In genomic region chr18:6881034-6881800, GRCh38 we compare ENCODE assay signal across 25 cellular contexts.
A peak's percentile ranks its signal among the peaks of the same experiment; 100 is the strongest.
DNase-seq lines count a peak whose midpoint lies in the region; ATAC-seq, FAIRE-seq and TF ChIP-seq lines count a peak whose summit lies in the region.
"Had no signal": no experiment of that assay in that cellular context is flagged by ENCODE, and none has a peak within 500 bp of the region (broad histone marks: within the 10 kb centered on the region; RNA-seq: fewer than 3 reads in every experiment).

No MANE protein-coding gene starts in this region.

- no peak for TF ChIP-seq POLR2A in H54 (IDR thresholded peaks at IDR 0.05; ENCODE audit: low read depth, low read length)

- WGBS in hepatocyte (ENCODE audit: low lambda C conversion rate, missing lambda C conversion rate): 54% methylated on average over 6 of the region's 6 CpGs

- H3K4me1 Mint-ChIP-seq in chondrocyte (ENCODE audit: low read depth): peaks cover 53% of the 10 kb centered on the region
- H3K4me1 Mint-ChIP-seq: activated CD8-positive, alpha-beta memory T cell treated with anti-CD3 and anti-CD28 coated beads, Interleukin-2, amount 10 ng/mL, durations not matched to agents 7 days and 5 days; memory B cell; stimulated activated naive B cell treated with anti-CD40 and anti-IgM and Interleukin-4, amounts not matched to agents 10 μg/mL and 1 μg/mL and 100 μg/mL, for 72 hours had no signal

- H3K27ac Mint-ChIP-seq in chondrocyte (ENCODE audit: unreplicated experiment): peak overlapping the region; percentile 53
- H3K27ac Mint-ChIP-seq: activated CD8-positive, alpha-beta memory T cell treated with anti-CD3 and anti-CD28 coated beads, Interleukin-2, amount 10 ng/mL, durations not matched to agents 7 days and 5 days; dendritic cell treated with granulocyte-macrophage colony-stimulating factor and Interleukin-4, amounts not matched to agents 40 ng/mL and 50 ng/mL, for 4 days; memory B cell; stimulated activated naive B cell treated with anti-CD40 and anti-IgM and Interleukin-4, amounts not matched to agents 10 μg/mL and 1 μg/mL and 100 μg/mL, for 72 hours; T-helper 2 cell treated with Interferon-gamma antibody and Interleukin-4, amounts not matched to agents 5 μg/mL and 100 μg/mL, for 36 hours had no signal

- peak overlapping the region; percentile 7 for H3K4me2 ChIP-seq in hepatocyte

- no peaks in the 10 kb centered on the region for H3K9me2 ChIP-seq in hepatocyte (replicated peaks; ENCODE audit: insufficient read depth)

- no peaks in the 10 kb centered on the region for H3K36me3 ChIP-seq in hepatocyte (replicated peaks; ENCODE audit: insufficient read depth, low read depth)
- H3K36me3 ChIP-seq: ascending aorta, BE2C had no signal

- H3K9me3 Mint-ChIP-seq in chondrocyte (ENCODE audit: low read depth): no peaks in the 10 kb centered on the region
- H3K9me3 Mint-ChIP-seq: dendritic cell treated with granulocyte-macrophage colony-stimulating factor and Interleukin-4, amounts not matched to agents 40 ng/mL and 50 ng/mL, for 4 days; T-helper 2 cell treated with Interferon-gamma antibody and Interleukin-4, amounts not matched to agents 5 μg/mL and 100 μg/mL, for 36 hours had no signal

- peaks cover 4% of the 10 kb centered on the region for H3K36me3 Mint-ChIP-seq in chondrocyte (ENCODE audit: low read depth)
- H3K36me3 Mint-ChIP-seq: activated CD8-positive, alpha-beta memory T cell treated with anti-CD3 and anti-CD28 coated beads, Interleukin-2, amount 10 ng/mL, durations not matched to agents 7 days and 5 days; memory B cell; stimulated activated naive B cell treated with anti-CD40 and anti-IgM and Interleukin-4, amounts not matched to agents 10 μg/mL and 1 μg/mL and 100 μg/mL, for 72 hours had no signal

- H2AFZ ChIP-seq in hepatocyte: no peak overlapping the region

- peaks cover 27% of the 10 kb centered on the region for H3K4me1 ChIP-seq in hepatocyte (ENCODE audit: insufficient read depth)
- H3K4me1 ChIP-seq: ascending aorta, BE2C, foreskin keratinocyte had no signal

- no peak for TF ChIP-seq CTCF in D721Med (IDR thresholded peaks at IDR 0.05; ENCODE audit: insufficient read depth, missing control alignments)
- TF ChIP-seq CTCF in chondrocyte (IDR thresholded peaks at IDR 0.05): no peak
- no peak for TF ChIP-seq CTCF in hepatocyte (IDR thresholded peaks at IDR 0.05; ENCODE audit: poor library complexity)

- peak; percentile 87 for FAIRE-seq in D721Med (lab: Jason Lieb, UNC)
- FAIRE-seq in H54 (lab: Jason Lieb, UNC): no peak
- FAIRE-seq: GM19239 had no signal

- H4K20me1 ChIP-seq in hepatocyte (ENCODE audit: insufficient read depth, poor library complexity, severe bottlenecking): no peaks in the 10 kb centered on the region

- no peaks in the 10 kb centered on the region for H3K79me2 ChIP-seq in hepatocyte

- H3K27me3 ChIP-seq in hepatocyte: no peaks in the 10 kb centered on the region
- H3K27me3 ChIP-seq: ascending aorta, BE2C had no signal

- ATAC-seq in GM21619 (IDR thresholded peaks at IDR 0.05; ENCODE audit: unreplicated experiment) (no peak), HG02759 (IDR thresholded peaks at IDR 0.05; ENCODE audit: unreplicated experiment) (no peak)
- ATAC-seq: activated CD4-positive, CD25-positive, alpha-beta regulatory T cell treated with anti-CD3 and anti-CD28 coated beads, Interleukin-2, amount 50 U/mL, for 24 hours; activated CD8-positive, alpha-beta memory T cell treated with anti-CD3 and anti-CD28 coated beads, Interleukin-2, amount 10 ng/mL, durations not matched to agents 7 days and 5 days; foreskin keratinocyte; stimulated activated naive B cell treated with anti-CD40 and anti-IgM and Interleukin-4, amounts not matched to agents 10 μg/mL and 1 μg/mL and 100 μg/mL, for 72 hours had no signal

- no peak overlapping the region for H3K4me3 Mint-ChIP-seq in chondrocyte (ENCODE audit: unreplicated experiment)
- H3K4me3 Mint-ChIP-seq: activated CD8-positive, alpha-beta memory T cell treated with anti-CD3 and anti-CD28 coated beads, Interleukin-2, amount 10 ng/mL, durations not matched to agents 7 days and 5 days; dendritic cell treated with granulocyte-macrophage colony-stimulating factor and Interleukin-4, amounts not matched to agents 40 ng/mL and 50 ng/mL, for 4 days; memory B cell; stimulated activated naive B cell treated with anti-CD40 and anti-IgM and Interleukin-4, amounts not matched to agents 10 μg/mL and 1 μg/mL and 100 μg/mL, for 72 hours; T-helper 2 cell treated with Interferon-gamma antibody and Interleukin-4, amounts not matched to agents 5 μg/mL and 100 μg/mL, for 36 hours had no signal

- H3K4me3 ChIP-seq in hepatocyte (no peak overlapping the region), skeletal muscle cell (ENCODE audit: low read depth, low read length) (no peak overlapping the region)
- H3K4me3 ChIP-seq: ascending aorta, skin epidermis had no signal

- H3K27me3 Mint-ChIP-seq in chondrocyte (ENCODE audit: low read depth): no peaks in the 10 kb centered on the region
- H3K27me3 Mint-ChIP-seq: activated CD8-positive, alpha-beta memory T cell treated with anti-CD3 and anti-CD28 coated beads, Interleukin-2, amount 10 ng/mL, durations not matched to agents 7 days and 5 days; dendritic cell treated with granulocyte-macrophage colony-stimulating factor and Interleukin-4, amounts not matched to agents 40 ng/mL and 50 ng/mL, for 4 days; memory B cell; stimulated activated naive B cell treated with anti-CD40 and anti-IgM and Interleukin-4, amounts not matched to agents 10 μg/mL and 1 μg/mL and 100 μg/mL, for 72 hours had no signal

- H3K9me3 ChIP-seq in hepatocyte (ENCODE audit: low read depth): no peaks in the 10 kb centered on the region
- H3K9me3 ChIP-seq: ascending aorta, BE2C had no signal

- H3K27ac ChIP-seq in hepatocyte: peak overlapping the region; percentile 55
- H3K27ac ChIP-seq: ascending aorta, foreskin keratinocyte had no signal

- no peak for DNase-seq in D721Med (ENCODE audit: insufficient read length, low spot score)
- DNase-seq in chondrocyte (ENCODE audit: low spot score): no peak
- peak; percentile 34 for DNase-seq in hepatocyte (ENCODE audit: low spot score)
- peak; percentile 13 for DNase-seq in skeletal muscle cell (ENCODE audit: low read depth)
- no peak for DNase-seq in H54 (ENCODE audit: insufficient read length, low spot score)
- no peak for DNase-seq in ecto neural progenitor cell (ENCODE audit: low spot score)
- DNase-seq: activated CD8-positive, alpha-beta memory T cell treated with anti-CD3 and anti-CD28 coated beads, Interleukin-2, amount 10 ng/mL, durations not matched to agents 7 days and 5 days; activated naive CD4-positive, alpha-beta T cell; BE2C; DMS153; foreskin keratinocyte; Karpas-422; NCI-H1417; NCI-H446 treated with DMSO at 0.1 percent for 48 hours; nucleus accumbens; stimulated activated naive B cell treated with anti-CD40 and anti-IgM and Interleukin-4, amounts not matched to agents 10 μg/mL and 1 μg/mL and 100 μg/mL, for 72 hours had no signal

Comparison
In these comparisons a context has a peak if more than half of its experiments do, and no peak if none do; other contexts are left out.
1. DNase-seq: peak in hepatocyte (single experiment) and skeletal muscle cell (single experiment); none in D721Med (single experiment), chondrocyte (single experiment), H54 (single experiment) and ecto neural progenitor cell (single experiment).